Comparison of ENCODE assay signal across 19 cellular contexts in genomic region chr4:17124767-17125166, GRCh38.
DNase-seq lines count a peak whose midpoint lies in the region; ATAC-seq, FAIRE-seq and TF ChIP-seq lines count a peak whose summit lies in the region.
"Had no signal": no experiment of that assay in that cellular context is flagged by ENCODE, and none has a peak within 500 bp of the region (broad histone marks: within the 10 kb centered on the region; RNA-seq: fewer than 3 reads in every experiment).

No MANE protein-coding gene starts in this region.

- intact Hi-C loops in OCI-LY7 (cut with micrococcal nuclease; ENCODE audit: unreplicated experiment): no loop called here

- H3K9me2 ChIP-seq in OCI-LY7 (ENCODE audit: insufficient read depth, low read length): no peaks in the 10 kb centered on the region

- no peaks in the 10 kb centered on the region for H3K36me3 Mint-ChIP-seq in progenitor cell of endocrine pancreas (ENCODE audit: insufficient read depth)
- H3K36me3 Mint-ChIP-seq: CD8-positive, alpha-beta T cell had no signal

- no peaks in the 10 kb centered on the region for H3K4me1 ChIP-seq in OCI-LY7 (ENCODE audit: insufficient read depth, low read length, poor library complexity, severe bottlenecking)
- H3K4me1 ChIP-seq: adrenal gland, gastroesophageal sphincter had no signal

- H3K4me3 Mint-ChIP-seq in progenitor cell of endocrine pancreas (ENCODE audit: low read depth): no peak overlapping the region
- H3K4me3 Mint-ChIP-seq: activated CD4-positive, alpha-beta T cell treated with anti-CD3 and anti-CD28 coated beads, Interleukin-2, amount 10 ng/mL, durations not matched to agents 7 days and 5 days; CD8-positive, alpha-beta T cell; central memory CD8-positive, alpha-beta T cell had no signal

- H3K36me3 ChIP-seq in OCI-LY7 (ENCODE audit: insufficient read depth, low read length): no peaks in the 10 kb centered on the region
- H3K36me3 ChIP-seq: adrenal gland, gastroesophageal sphincter had no signal

- H3K4me2 ChIP-seq in OCI-LY7 (ENCODE audit: low read length): no peak overlapping the region

- CTCF ChIA-PET in OCI-LY7 (lab: Charles Lee; ENCODE audit: unreplicated experiment): no interaction called here

- H3K27me3 Mint-ChIP-seq in progenitor cell of endocrine pancreas: no peaks in the 10 kb centered on the region
- H3K27me3 Mint-ChIP-seq: central memory CD8-positive, alpha-beta T cell had no signal

- H3K27ac ChIP-seq in OCI-LY7 (ENCODE audit: low read depth, low read length, poor library complexity, severe bottlenecking): no peak overlapping the region
- H3K27ac ChIP-seq: adrenal gland, gastroesophageal sphincter had no signal

- no peak overlapping the region for H2AFZ ChIP-seq in OCI-LY7 (ENCODE audit: low read length)

- H3K4me1 Mint-ChIP-seq in progenitor cell of endocrine pancreas (ENCODE audit: low read depth): no peaks in the 10 kb centered on the region
- H3K4me1 Mint-ChIP-seq: activated CD4-positive, alpha-beta T cell treated with anti-CD3 and anti-CD28 coated beads, Interleukin-2, amount 10 ng/mL, durations not matched to agents 7 days and 5 days; central memory CD8-positive, alpha-beta T cell had no signal

- POLR2A ChIA-PET in OCI-LY7 (lab: Charles Lee): no interaction called here

- no peak overlapping the region for H3K27ac Mint-ChIP-seq in progenitor cell of endocrine pancreas
- H3K27ac Mint-ChIP-seq: activated CD4-positive, alpha-beta T cell treated with anti-CD3 and anti-CD28 coated beads, Interleukin-2, amount 10 ng/mL, durations not matched to agents 7 days and 5 days; CD8-positive, alpha-beta T cell had no signal

- no peak for DNase-seq in GM12865 (ENCODE audit: low read depth)
- no peak for DNase-seq in OCI-LY7 (ENCODE audit: low spot score)
- DNase-seq in fibroblast of mammary gland (ENCODE audit: low read depth): no peak
- DNase-seq in progenitor cell of endocrine pancreas (ENCODE audit: low spot score, unreplicated experiment): no peak
- DNase-seq in OCI-M1 (lab: John Stamatoyannopoulos, UW): no peak
- DNase-seq in GM19239 (ENCODE audit: insufficient read length, low spot score): no peak
- DNase-seq: activated CD4-positive, alpha-beta T cell treated with anti-CD3 and anti-CD28 coated beads, Interleukin-2, amount 10 ng/mL, durations not matched to agents 7 days and 5 days; activated CD8-positive, alpha-beta memory T cell treated with anti-CD3 and anti-CD28 coated beads, Interleukin-2, amount 50 U/mL, for 48 hours; activated gamma-delta T cell; adrenal gland; CD8-positive, alpha-beta T cell; KG1; midbrain; NCI-H1092; NCI-H524 treated with DMSO at 0.1 percent for 48 hours; retina had no signal

- H3K9me3 ChIP-seq in OCI-LY7 (ENCODE audit: low read length): no peaks in the 10 kb centered on the region
- H3K9me3 ChIP-seq: adrenal gland had no signal

- no peaks in the 10 kb centered on the region for H3K79me2 ChIP-seq in OCI-LY7 (ENCODE audit: insufficient read depth, low read depth, low read length)

- H3K4me3 ChIP-seq in GM12865 (ENCODE audit: low read depth, low read length): no peak overlapping the region
- H3K4me3 ChIP-seq in OCI-LY7 (ENCODE audit: low read depth, low read length, poor library complexity, severe bottlenecking): no peak overlapping the region
- no peak overlapping the region for H3K4me3 ChIP-seq in fibroblast of mammary gland (ENCODE audit: control insufficient read depth, low read depth, low read length)
- H3K4me3 ChIP-seq: adrenal gland, gastroesophageal sphincter had no signal

- no peak for FAIRE-seq in GM19239 (lab: Jason Lieb, UNC)

- no peaks in the 10 kb centered on the region for H4K20me1 ChIP-seq in OCI-LY7 (ENCODE audit: insufficient read depth, low read length)

- no peak for ATAC-seq in HG03571 (IDR thresholded peaks at IDR 0.05; ENCODE audit: unreplicated experiment)
- ATAC-seq: CD8-positive, alpha-beta T cell; gastroesophageal sphincter had no signal

- no TSS peak for BruUV-seq in OCI-LY7 (replicated peaks; lab: Mats Ljungman, UMichigan)

- no peaks in the 10 kb centered on the region for H3K9me3 Mint-ChIP-seq in progenitor cell of endocrine pancreas (ENCODE audit: low read depth)
- H3K9me3 Mint-ChIP-seq: activated CD4-positive, alpha-beta T cell treated with anti-CD3 and anti-CD28 coated beads, Interleukin-2, amount 10 ng/mL, durations not matched to agents 7 days and 5 days; CD8-positive, alpha-beta T cell; central memory CD8-positive, alpha-beta T cell had no signal

- TF ChIP-seq CTCF in GM12865 (IDR thresholded peaks at IDR 0.05; ENCODE audit: insufficient read depth, low read depth, low read length, missing control alignments) (peak; percentile 23), OCI-LY7 (conservative IDR thresholded peaks at IDR 0.05; ENCODE audit: low read length) (peak; percentile 47; the same call in 1 of the 2 replicates), fibroblast of mammary gland (conservative IDR thresholded peaks at IDR 0.05; ENCODE audit: control insufficient read depth, insufficient read depth, low read depth, low read length) (peak; percentile 27), progenitor cell of endocrine pancreas (IDR thresholded peaks at IDR 0.05; ENCODE audit: unreplicated experiment) (peak; percentile 34)
